9 cellular contexts compared by ENCODE assay signal in genomic region chr17:65564793-65565192, GRCh38. TPM values are rescaled to one million over a fixed set of nuclear protein-coding genes. Genes with fewer than 3 reads are reported as not detected.
DNase-seq lines count a peak whose midpoint lies in the region; ATAC-seq and TF ChIP-seq lines count a peak whose summit lies in the region.
"Had no signal": no experiment of that assay in that cellular context is flagged by ENCODE, and none has a peak within 500 bp of the region (broad histone marks: within the 10 kb centered on the region; RNA-seq: fewer than 3 reads in every experiment).

No MANE protein-coding gene starts in this region.

- H3K27ac ChIP-seq in ectodermal cell (ENCODE audit: insufficient read depth, low read depth, low read length, poor library complexity, severe bottlenecking) = peak overlapping the region; percentile 50
- no peak overlapping the region for H3K27ac ChIP-seq in CD4-positive, alpha-beta T cell (ENCODE audit: low read depth, low read length)

- POLR2A ChIA-PET in CD4-positive, alpha-beta T cell (lab: Charles Lee) = no interaction called here

- H3K9me3 Mint-ChIP-seq in neural crest cell = no peaks in the 10 kb centered on the region
- no peaks in the 10 kb centered on the region for H3K9me3 Mint-ChIP-seq in CD4-positive, alpha-beta T cell

- H3K27me3 Mint-ChIP-seq in neural crest cell (ENCODE audit: low read depth) = peaks cover 3% of the 10 kb centered on the region
- H3K27me3 Mint-ChIP-seq in CD4-positive, alpha-beta T cell = no peaks in the 10 kb centered on the region

- DNase-seq in DMS153 (lab: John Stamatoyannopoulos, UW) (peak; percentile 45), NCI-H345 treated with DMSO at 0.1 percent for 48 hours (lab: John Stamatoyannopoulos, UW; ENCODE audit: unreplicated experiment) (peak; percentile 45), neural crest cell (ENCODE audit: low read depth, low spot score) (no peak), NAMALWA (ENCODE audit: low spot score) (no peak), iPS-NIHi11 (ENCODE audit: low spot score) (no peak), H7 (no peak)
- no peak for DNase-seq in CD4-positive, alpha-beta T cell
- DNase-seq: activated CD4-positive, alpha-beta T cell treated with anti-CD3 and anti-CD28 coated beads for 4 hours had no signal

- H3K36me3 ChIP-seq in ectodermal cell (ENCODE audit: control insufficient read depth, insufficient read depth, low read length) (no peaks in the 10 kb centered on the region), H7 (replicated peaks; ENCODE audit: control insufficient read depth, insufficient read depth, low read length) (no peaks in the 10 kb centered on the region)

- H3K27ac Mint-ChIP-seq in neural crest cell (ENCODE audit: unreplicated experiment) = peak overlapping the region; percentile 51
- H3K27ac Mint-ChIP-seq in CD4-positive, alpha-beta T cell = no peak overlapping the region

- peaks cover 20% of the 10 kb centered on the region for H3K4me1 ChIP-seq in ectodermal cell (ENCODE audit: control insufficient read depth, insufficient read depth, low read length)

- peaks cover 40% of the 10 kb centered on the region for H3K4me1 Mint-ChIP-seq in neural crest cell
- H3K4me1 Mint-ChIP-seq in CD4-positive, alpha-beta T cell (ENCODE audit: low read depth) = peaks cover 35% of the 10 kb centered on the region

- WGBS in ectodermal cell, 2 experiments = 82 to 88% methylated on average over 8 of the region's 8 CpGs

- peak overlapping the region; percentile 77 for H3K4me3 Mint-ChIP-seq in neural crest cell
- H3K4me3 Mint-ChIP-seq in CD4-positive, alpha-beta T cell = no peak overlapping the region

- H3K27me3 ChIP-seq in ectodermal cell (ENCODE audit: control insufficient read depth, insufficient read depth, low read length, poor library complexity, severe bottlenecking) (no peaks in the 10 kb centered on the region), H7 (ENCODE audit: control insufficient read depth, insufficient read depth, low read length) (no peaks in the 10 kb centered on the region)
- no peaks in the 10 kb centered on the region for H3K27me3 ChIP-seq in CD4-positive, alpha-beta T cell (ENCODE audit: control insufficient read depth, insufficient read depth, low read length)

- no peak for TF ChIP-seq CTCF in neural crest cell (conservative IDR thresholded peaks at IDR 0.05)
- no peak for TF ChIP-seq CTCF in CD4-positive, alpha-beta T cell (IDR thresholded peaks at IDR 0.05)

- no peaks in the 10 kb centered on the region for H3K36me3 Mint-ChIP-seq in neural crest cell (ENCODE audit: low read depth)
- H3K36me3 Mint-ChIP-seq in CD4-positive, alpha-beta T cell (ENCODE audit: low read depth) = no peaks in the 10 kb centered on the region

- intact Hi-C loops in CD4-positive, alpha-beta T cell (cut with DNase I, micrococcal nuclease) = loop anchor here (5.0 to 10.0 kb wide), 5 partner anchors 173 to 1302 kb away; partner anchors contain the start of genes GNA13 (in 1 of the 2) and TEX2 (in 1 of the 2)

- H3K9me3 ChIP-seq in ectodermal cell (ENCODE audit: control insufficient read depth, low read length) = no peaks in the 10 kb centered on the region
- H3K9me3 ChIP-seq in CD4-positive, alpha-beta T cell (ENCODE audit: control insufficient read depth, low read length) = no peaks in the 10 kb centered on the region

- ATAC-seq in CD4-positive, alpha-beta T cell (ENCODE audit: poor library complexity) = no peak

- CTCF ChIA-PET in CD4-positive, alpha-beta T cell (lab: Charles Lee) = no interaction called here

- H3K4me3 ChIP-seq in ectodermal cell (ENCODE audit: insufficient read depth, low read depth, low read length) (no peak overlapping the region), H7 (ENCODE audit: insufficient read depth, low read depth, low read length) (no peak overlapping the region)

RNA-seq across cellular contexts. Expression of gene AXIN2, which starts 3.3 kb away (rescaled TPM):
- 208 TPM for polyA plus RNA-seq in ectodermal cell (2013, experiment 1 of 4)
- 212 TPM for polyA plus RNA-seq in ectodermal cell (2013, experiment 2 of 4)
- 156 TPM for polyA plus RNA-seq in ectodermal cell (2013, experiment 3 of 4)
- polyA plus RNA-seq in ectodermal cell (2013, experiment 4 of 4) = 171 TPM
- 66.5 and 68.5 TPM in 2 replicates for total RNA-seq in neural crest cell
- 10 to 100 TPM; 47.9 to 49.8 TPM for total RNA-seq in CD4-positive, alpha-beta T cell
- total RNA-seq in H7 (2014; rRNA removed; shearing (Covaris generic)) = 34.8 and 36.1 TPM in 2 replicates

Comparison
In these comparisons a context has a peak if more than half of its experiments do, and no peak if none do; other contexts are left out.
1. DNase-seq: peak in DMS153 (single experiment) and NCI-H345 treated with DMSO at 0.1 percent for 48 hours (single experiment); none in neural crest cell (single experiment), NAMALWA (single experiment), iPS-NIHi11 (single experiment), CD4-positive, alpha-beta T cell (0 of 10) and H7 (single experiment).